In genomic region chr2:23926750-23927627, GRCh38 we compare ENCODE assay signal across 8 cellular contexts. TPM values are rescaled to one million over a fixed set of nuclear protein-coding genes. Genes with fewer than 3 reads are reported as not detected.
DNase-seq lines count a peak whose midpoint lies in the region; TF ChIP-seq lines count a peak whose summit lies in the region.

ATAD2B (minus strand) TSS chr2:23927123; CDS start chr2:23926770, 353 bp downstream.

- peak within 1 kb of the TSS; percentile 96 for H3K4me3 Mint-ChIP-seq in HFFc6
- peak within 1 kb of the TSS; percentile 99 for H3K4me3 Mint-ChIP-seq in activated naive CD4-positive, alpha-beta T cell treated with anti-CD3 and anti-CD28 coated beads, Interleukin-2, amount 10 ng/mL, durations not matched to agents 7 days and 5 days

- H3K9me3 Mint-ChIP-seq in HFFc6 = no peaks in the 10 kb centered on the region
- H3K9me3 Mint-ChIP-seq in activated naive CD4-positive, alpha-beta T cell treated with anti-CD3 and anti-CD28 coated beads, Interleukin-2, amount 10 ng/mL, durations not matched to agents 7 days and 5 days = no peaks in the 10 kb centered on the region

- H3K4me1 Mint-ChIP-seq in HFFc6 (ENCODE audit: low read depth) = peaks cover 43% of the 10 kb centered on the region
- peaks cover 47% of the 10 kb centered on the region for H3K4me1 Mint-ChIP-seq in activated naive CD4-positive, alpha-beta T cell treated with anti-CD3 and anti-CD28 coated beads, Interleukin-2, amount 10 ng/mL, durations not matched to agents 7 days and 5 days

- H3K27me3 Mint-ChIP-seq in HFFc6 (ENCODE audit: insufficient read depth) = peaks cover 4% of the 10 kb centered on the region; the same call in 1 of the 2 replicates
- peaks cover 3% of the 10 kb centered on the region for H3K27me3 Mint-ChIP-seq in activated naive CD4-positive, alpha-beta T cell treated with anti-CD3 and anti-CD28 coated beads, Interleukin-2, amount 10 ng/mL, durations not matched to agents 7 days and 5 days

- peak within 1 kb of the TSS; percentile 94 for H3K27ac ChIP-seq in temporal lobe (ENCODE audit: low read depth, low read length)

- no peaks in the 10 kb centered on the region for H3K36me3 Mint-ChIP-seq in HFFc6 (ENCODE audit: low read depth)
- peaks cover 7% of the 10 kb centered on the region for H3K36me3 Mint-ChIP-seq in activated naive CD4-positive, alpha-beta T cell treated with anti-CD3 and anti-CD28 coated beads, Interleukin-2, amount 10 ng/mL, durations not matched to agents 7 days and 5 days

- peak within 1 kb of the TSS; percentile 76 for H3K4me3 ChIP-seq in GM08714 (ENCODE audit: low read length)

- peak within 1 kb of the TSS; percentile 100 for H3K27ac Mint-ChIP-seq in HFFc6
- peak within 1 kb of the TSS; percentile 100 for H3K27ac Mint-ChIP-seq in activated naive CD4-positive, alpha-beta T cell treated with anti-CD3 and anti-CD28 coated beads, Interleukin-2, amount 10 ng/mL, durations not matched to agents 7 days and 5 days

- peak; percentile 91 for DNase-seq in HFFc6
- peak; percentile 96 for DNase-seq in NAMALWA (ENCODE audit: low spot score)
- peak; percentile 91 for DNase-seq in SK-N-DZ (ENCODE audit: low spot score)
- DNase-seq in activated naive CD4-positive, alpha-beta T cell treated with anti-CD3 and anti-CD28 coated beads, Interleukin-2, amount 10 ng/mL, durations not matched to agents 7 days and 5 days = peak; percentile 95
- peak; percentile 94 for DNase-seq in globus pallidus (ENCODE audit: low spot score)
- DNase-seq in occipital lobe (lab: John Stamatoyannopoulos, UW) = peak; percentile 90

- TF ChIP-seq CTCF in HFFc6 (IDR thresholded peaks at IDR 0.05) = peak; percentile 92

- CTCF ChIA-PET in activated naive CD4-positive, alpha-beta T cell treated with anti-CD3 and anti-CD28 coated beads, Interleukin-2, amount 10 ng/mL, durations not matched to agents 7 days and 5 days (lab: Charles Lee) = interaction anchor here (0.5 to 4.4 kb wide), 28 partner anchors 10 to 433 kb away, joined by 3 to 45 read pairs (median 4); partner anchors contain the start of genes FAM228B, ITSN2, SF3B6 and TP53I3

RNA-seq across cellular contexts. Expression of gene ATAD2B, which starts in this region (rescaled TPM):
- 1 to 10 TPM; 4.8 to 6.1 (median 4.9) TPM for total RNA-seq in HFFc6 (2021; fragmentation: NEBNext Ultra II Directional; extraction: Animal tissue kit (Norgen Biotek cat#: 25700))
- polyA plus RNA-seq in SK-N-DZ (2014; cell fraction: cytosol; rRNA removed) = 4.3 and 4.7 TPM in 2 replicates
- polyA plus RNA-seq in SK-N-DZ (2014; cell fraction: nucleus; rRNA removed) = 22.5 and 31.2 TPM in 2 replicates
- total RNA-seq in occipital lobe (68.5 TPM), temporal lobe (40.6 TPM)

Comparison
In these comparisons a context has a peak if more than half of its experiments do, and no peak if none do; other contexts are left out.
1. Peak in every context shown above with its lines: DNase-seq, H3K4me3 ChIP-seq and H3K27ac ChIP-seq.